Comparison of ENCODE assay signal across 15 cellular contexts in genomic region chr11:65766535-65766934, GRCh38. TPM values are rescaled to one million over a fixed set of nuclear protein-coding genes. Genes with fewer than 3 reads are reported as not detected.
A peak's percentile ranks its signal among the peaks of the same experiment; 100 is the strongest.
DNase-seq lines count a peak whose midpoint lies in the region; ATAC-seq, FAIRE-seq and TF ChIP-seq lines count a peak whose summit lies in the region.
"Had no signal": no experiment of that assay in that cellular context is flagged by ENCODE, and none has a peak within 500 bp of the region (broad histone marks: within the 10 kb centered on the region; RNA-seq: fewer than 3 reads in every experiment).

No MANE protein-coding gene starts in this region.

- no peaks in the 10 kb centered on the region for H3K36me3 ChIP-seq in MG63
- H3K36me3 ChIP-seq: neural progenitor cell had no signal

- H3K4me3 ChIP-seq in MG63 (no peak overlapping the region), fibroblast of the aortic adventitia (ENCODE audit: low read depth, low read length) (no peak overlapping the region)
- H3K4me3 ChIP-seq: body of pancreas, neural progenitor cell, SK-N-MC, skin epidermis had no signal

- TF ChIP-seq CTCF in fibroblast of the aortic adventitia (IDR thresholded peaks at IDR 0.05; ENCODE audit: insufficient read depth, low read length), result no peak

- ATAC-seq in SK-N-SH treated with all-trans-retinoic acid at 6 μM for 48 hours (peak; percentile 58), GM18517 (IDR thresholded peaks at IDR 0.05; ENCODE audit: unreplicated experiment) (no peak), left colon (no peak)
- ATAC-seq: body of pancreas had no signal

- DNase-seq in EH (ENCODE audit: low read depth) (peak; percentile 64), MG63 (peak; percentile 59), fibroblast of the aortic adventitia (ENCODE audit: low read depth) (peak; percentile 32), left colon (no peak), HT-29 (ENCODE audit: low spot score) (no peak), GM12892 (ENCODE audit: insufficient read length) (no peak)
- DNase-seq: body of pancreas; CD8-positive, alpha-beta memory T cell; head of caudate nucleus; NCI-H510A had no signal

- intact Hi-C loops in left colon (cut with DNase I, micrococcal nuclease), result no loop called here

- TF ChIP-seq POLR2A in GM12892 (IDR thresholded peaks at IDR 0.05; ENCODE audit: low read depth, low read length), result no peak

- no peaks in the 10 kb centered on the region for H3K27me3 ChIP-seq in MG63
- H3K27me3 ChIP-seq: body of pancreas, neural progenitor cell had no signal

- H3K9me3 ChIP-seq in MG63, result peaks cover 5% of the 10 kb centered on the region; the same call in 1 of the 2 replicates
- H3K9me3 ChIP-seq: body of pancreas had no signal

- no peak for FAIRE-seq in GM12892 (lab: Jason Lieb, UNC)

TF ChIP-seq in SK-N-SH treated with all-trans-retinoic acid at 6 μM for 48 hours, 23 proteins besides CTCF, POLR2A, EP300 and RAD21:
- no peak for TF ChIP-seq RARB (CRISPR knock-in tag; IDR thresholded peaks at IDR 0.05)
- TF ChIP-seq POU6F1 (CRISPR knock-in tag; IDR thresholded peaks at IDR 0.05; ENCODE audit: borderline replicate concordance, low read depth), result no peak
- TF ChIP-seq CREB5 (CRISPR knock-in tag; IDR thresholded peaks at IDR 0.05; ENCODE audit: low read depth), result no peak
- TF ChIP-seq ISL1 (CRISPR knock-in tag; IDR thresholded peaks at IDR 0.05), result no peak
- no peak for TF ChIP-seq ARNTL (CRISPR knock-in tag; IDR thresholded peaks at IDR 0.05; ENCODE audit: borderline replicate concordance, low read depth)
- no peak for TF ChIP-seq BACH2 (CRISPR knock-in tag; IDR thresholded peaks at IDR 0.05; ENCODE audit: borderline replicate concordance)
- no peak for TF ChIP-seq SNAI2 (CRISPR knock-in tag; IDR thresholded peaks at IDR 0.05)
- TF ChIP-seq ZNF565 (CRISPR knock-in tag; conservative IDR thresholded peaks at IDR 0.05; ENCODE audit: low read depth), result no peak
- TF ChIP-seq TCF4 (CRISPR knock-in tag; IDR thresholded peaks at IDR 0.05; ENCODE audit: borderline replicate concordance), result no peak
- TF ChIP-seq CSRNP3 (CRISPR knock-in tag; IDR thresholded peaks at IDR 0.05), result no peak
- TF ChIP-seq ESRRG (CRISPR knock-in tag; IDR thresholded peaks at IDR 0.05), result no peak
- no peak for TF ChIP-seq OSR1 (CRISPR knock-in tag; IDR thresholded peaks at IDR 0.05)
- TF ChIP-seq ZFP3 (CRISPR knock-in tag; IDR thresholded peaks at IDR 0.05), result no peak
- TF ChIP-seq PPARA (CRISPR knock-in tag; IDR thresholded peaks at IDR 0.05; ENCODE audit: borderline replicate concordance), result no peak
- no peak for TF ChIP-seq ZFP30 (CRISPR knock-in tag; IDR thresholded peaks at IDR 0.05)
- TF ChIP-seq GLIS3 (CRISPR knock-in tag; IDR thresholded peaks at IDR 0.05), result no peak

RNA-seq across cellular contexts. Expression of gene AP5B1, which starts 14.2 kb away (rescaled TPM):
- total RNA-seq in MG63 (2014; rRNA removed; shearing (Covaris generic); ENCODE audit: low replicate concordance), result 5.8 and 7.6 TPM in 2 replicates
- total RNA-seq in fibroblast of the aortic adventitia (ENCODE audit: low replicate concordance), result 11.5 and 14.4 TPM in 2 replicates
- 10 to 100 TPM; 21.7 to 22.4 TPM for total RNA-seq in left colon
- 18.2 and 20.2 TPM in 2 replicates for total RNA-seq in HT-29 (2014; rRNA removed; shearing (Covaris generic))
- polyA plus RNA-seq in GM12892 (2012; ENCODE audit: missing spikeins), result 3.5 TPM

RNA-seq across cellular contexts. Expression of gene OVOL1, which starts 20.3 kb away (rescaled TPM):
- total RNA-seq in MG63 (2014; rRNA removed; shearing (Covaris generic); ENCODE audit: low replicate concordance), result not detected in 2 replicates
- total RNA-seq in fibroblast of the aortic adventitia (ENCODE audit: low replicate concordance) (not detected in 2 replicates), left colon (10 to 100 TPM; 29.5 to 35.9 TPM)
- 42.2 and 42.8 TPM in 2 replicates for total RNA-seq in HT-29 (2014; rRNA removed; shearing (Covaris generic))
- 0.53 TPM for polyA plus RNA-seq in GM12892 (2012; ENCODE audit: missing spikeins)
- total RNA-seq: CD8-positive, alpha-beta memory T cell had no signal
- polyA plus RNA-seq: CD8-positive, alpha-beta memory T cell had no signal

RNA-seq across cellular contexts. Expression of gene RNASEH2C, which starts 45.9 kb away (rescaled TPM):
- total RNA-seq in MG63 (2014; rRNA removed; shearing (Covaris generic); ENCODE audit: low replicate concordance), result 28.2 and 73.1 TPM in 2 replicates
- total RNA-seq in fibroblast of the aortic adventitia (ENCODE audit: low replicate concordance) (44.6 and 49.6 TPM in 2 replicates), left colon (10 to 100 TPM; 23.7 to 31.2 TPM)
- 47.3 and 71.2 TPM in 2 replicates for total RNA-seq in HT-29 (2014; rRNA removed; shearing (Covaris generic))
- polyA plus RNA-seq in GM12892 (2012; ENCODE audit: missing spikeins), result 49.7 TPM

RNA-seq across cellular contexts. Expression of gene KAT5, which starts 54.5 kb away (rescaled TPM):
- total RNA-seq in MG63 (2014; rRNA removed; shearing (Covaris generic); ENCODE audit: low replicate concordance), result 43.5 and 68.8 TPM in 2 replicates
- 35.9 and 59.1 TPM in 2 replicates for total RNA-seq in fibroblast of the aortic adventitia (ENCODE audit: low replicate concordance)
- total RNA-seq in left colon, result 10 to 100 TPM; 70.8 to 72.3 TPM
- total RNA-seq in HT-29 (2014; rRNA removed; shearing (Covaris generic)), result 106 and 112 TPM in 2 replicates
- 29.7 TPM for polyA plus RNA-seq in GM12892 (2012; ENCODE audit: missing spikeins)

Comparison
In these comparisons a context has a peak if more than half of its experiments do, and no peak if none do; other contexts are left out.
1. DNase-seq: peak in EH (single experiment), MG63 (single experiment) and fibroblast of the aortic adventitia (single experiment); none in left colon (0 of 2), HT-29 (single experiment) and GM12892 (single experiment).
2. RNA of gene OVOL1, which starts 20.3 kb away (total RNA-seq): 42.2 to 42.8 TPM in HT-29 and 29.5 to 35.9 TPM in left colon; not detected in MG63 and not detected in fibroblast of the aortic adventitia; every median in the first group is over 10 times any median in the second.